7 cellular contexts compared by ENCODE assay signal in the genomic region with DNA sequence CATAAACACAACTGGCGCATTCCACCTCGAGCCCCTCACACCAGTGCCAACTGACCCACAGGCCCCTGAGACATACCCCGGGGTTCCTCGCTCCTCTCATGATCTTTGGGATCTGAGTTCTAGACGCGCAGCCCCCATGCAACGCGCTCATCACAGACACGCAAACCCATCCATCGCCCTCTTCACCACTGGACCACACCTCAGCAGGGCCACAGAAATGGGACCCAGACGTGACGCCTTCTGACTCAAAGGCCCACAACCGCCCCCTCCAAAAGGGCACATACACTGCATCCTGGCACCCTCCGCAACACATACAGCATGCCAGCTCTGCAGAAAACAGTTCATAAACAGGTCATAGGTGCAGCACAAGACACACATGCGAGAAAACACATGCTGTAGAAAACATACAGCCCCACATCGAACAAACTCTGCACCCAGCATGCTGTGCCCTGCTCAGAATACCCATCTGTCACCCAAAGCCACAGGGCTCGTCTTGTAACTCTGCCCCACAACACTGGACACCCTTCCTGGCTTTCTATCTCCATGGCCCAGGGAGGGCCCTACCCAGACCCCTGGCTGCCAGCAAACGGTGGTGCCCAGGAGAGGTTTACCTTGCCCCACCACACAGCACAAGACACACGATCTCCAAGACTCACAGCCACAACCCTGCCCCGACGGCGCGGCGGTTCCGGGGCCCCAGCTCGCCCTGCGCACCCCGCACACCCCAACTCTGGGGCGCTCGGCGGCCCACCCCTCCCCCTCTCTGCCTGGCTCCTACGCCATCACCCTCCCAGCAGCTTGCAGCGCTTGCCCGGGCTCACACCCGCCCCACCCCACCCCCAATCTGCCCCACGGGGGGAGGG. TPM values are rescaled to one million over a fixed set of nuclear protein-coding genes. Genes with fewer than 3 reads are reported as not detected.
DNase-seq lines count a peak whose midpoint lies in the region; ATAC-seq, FAIRE-seq and TF ChIP-seq lines count a peak whose summit lies in the region.

No MANE protein-coding gene starts in this region.

- H3K4me1 Mint-ChIP-seq in T-helper 17 cell: peaks cover 50% of the 10 kb centered on the region
- H3K4me1 Mint-ChIP-seq in astrocyte (ENCODE audit: low read depth, unreplicated experiment): peaks cover 41% of the 10 kb centered on the region

- TF ChIP-seq CTCF in astrocyte (IDR thresholded peaks at IDR 0.05; ENCODE audit: insufficient read depth, low read depth, low read length): no peak
- no peak for TF ChIP-seq CTCF in hepatocyte (IDR thresholded peaks at IDR 0.05; ENCODE audit: poor library complexity)

- H3K36me3 Mint-ChIP-seq in T-helper 17 cell (ENCODE audit: low read depth): peaks cover 2% of the 10 kb centered on the region
- H3K36me3 Mint-ChIP-seq in astrocyte (ENCODE audit: low read depth, unreplicated experiment): peaks cover 3% of the 10 kb centered on the region

- peak overlapping the region; percentile 93 for H3K9ac ChIP-seq in astrocyte (ENCODE audit: low read length)

- H3K36me3 ChIP-seq in astrocyte (ENCODE audit: insufficient read depth, low read length) (no peaks in the 10 kb centered on the region), hepatocyte (replicated peaks; ENCODE audit: insufficient read depth, low read depth) (no peaks in the 10 kb centered on the region)

- no peaks in the 10 kb centered on the region for H3K9me2 ChIP-seq in hepatocyte (replicated peaks; ENCODE audit: insufficient read depth)

- DNase-seq in HCEC 1CT (peak; percentile 28), T-helper 17 cell (peak; percentile 61 to 69 (median 64)), astrocyte (ENCODE audit: low read depth) (peak; percentile 8), hepatocyte (ENCODE audit: low spot score) (peak; percentile 85), retina (peak; percentile 78), NCI-H446 (lab: John Stamatoyannopoulos, UW) (no peak)

- H3K4me2 ChIP-seq in astrocyte (ENCODE audit: low read length) (peak overlapping the region; percentile 94), hepatocyte (peak overlapping the region; percentile 94)

- no peak for FAIRE-seq in astrocyte (lab: Jason Lieb, UNC)

- 42% methylated on average over 21 of the region's 36 CpGs for WGBS in hepatocyte (ENCODE audit: low lambda C conversion rate, missing lambda C conversion rate)

- H3K4me3 ChIP-seq in astrocyte (ENCODE audit: insufficient read depth, low read depth, low read length) (peak overlapping the region; percentile 69), hepatocyte (peak overlapping the region; percentile 97)

- H3K27me3 Mint-ChIP-seq in T-helper 17 cell (no peaks in the 10 kb centered on the region), astrocyte (ENCODE audit: low read depth, unreplicated experiment) (no peaks in the 10 kb centered on the region)

- H3K27me3 ChIP-seq in astrocyte (ENCODE audit: insufficient read depth, low read length): no peaks in the 10 kb centered on the region
- H3K27me3 ChIP-seq in hepatocyte: no peaks in the 10 kb centered on the region

- H3K27ac Mint-ChIP-seq in T-helper 17 cell (peak overlapping the region; percentile 89), astrocyte (ENCODE audit: unreplicated experiment) (peak overlapping the region; percentile 92)

- peaks cover 52% of the 10 kb centered on the region for H4K20me1 ChIP-seq in astrocyte (ENCODE audit: insufficient read depth, low read length)
- peaks cover 30% of the 10 kb centered on the region for H4K20me1 ChIP-seq in hepatocyte (ENCODE audit: insufficient read depth, poor library complexity, severe bottlenecking)

- H3K27ac ChIP-seq in astrocyte (ENCODE audit: low read depth, low read length): peak overlapping the region; percentile 67
- H3K27ac ChIP-seq in hepatocyte: peak overlapping the region; percentile 100

- peak overlapping the region; percentile 96 for H3K4me3 Mint-ChIP-seq in T-helper 17 cell
- peak overlapping the region; percentile 97 for H3K4me3 Mint-ChIP-seq in astrocyte (ENCODE audit: unreplicated experiment)

- H3K9me3 ChIP-seq in T-helper 17 cell (ENCODE audit: control insufficient read depth, low read length, poor library complexity, severe bottlenecking) (no peaks in the 10 kb centered on the region), astrocyte (ENCODE audit: insufficient read depth, low read depth, low read length) (no peaks in the 10 kb centered on the region), hepatocyte (ENCODE audit: low read depth) (no peaks in the 10 kb centered on the region)

- H3K4me1 ChIP-seq in astrocyte (ENCODE audit: insufficient read depth, low read length) (peaks cover 44% of the 10 kb centered on the region), hepatocyte (ENCODE audit: insufficient read depth) (peaks cover 56% of the 10 kb centered on the region)

- ATAC-seq in T-helper 17 cell (peak; percentile 48), GM21515 (IDR thresholded peaks at IDR 0.05; ENCODE audit: unreplicated experiment) (no peak)

- H3K79me2 ChIP-seq in astrocyte (ENCODE audit: insufficient read depth, low read length) (peaks cover 66% of the 10 kb centered on the region), hepatocyte (peaks cover 78% of the 10 kb centered on the region)

- H2AFZ ChIP-seq in astrocyte (ENCODE audit: low read depth, low read length) (peak overlapping the region; percentile 51), hepatocyte (no peak overlapping the region)

- no peaks in the 10 kb centered on the region for H3K9me3 Mint-ChIP-seq in astrocyte (ENCODE audit: unreplicated experiment)

RNA-seq across cellular contexts. Expression of gene ZBTB4, which starts 0.9 kb away (rescaled TPM):
- total RNA-seq in T-helper 17 cell: 10 to 100 TPM; 44.9 to 49.5 TPM
- 31.0 and 31.2 TPM in 2 replicates for total RNA-seq in astrocyte
- total RNA-seq in hepatocyte: 22.7 and 27.1 TPM in 2 replicates
- 20.8 and 21.5 TPM in 2 replicates for polyA plus RNA-seq in hepatocyte

RNA-seq across cellular contexts. Expression of gene SLC35G6, which starts 2.7 kb away (rescaled TPM):
- not detected for total RNA-seq in T-helper 17 cell
- not detected in 2 replicates for total RNA-seq in astrocyte
- 0.24 TPM in 1 of 2 replicates, not detected in the other for total RNA-seq in hepatocyte
- polyA plus RNA-seq in hepatocyte: 0.30 and 0.44 TPM in 2 replicates

RNA-seq across cellular contexts. Expression of gene POLR2A, which starts 5.7 kb away (rescaled TPM):
- total RNA-seq in T-helper 17 cell: 100 to 1,000 TPM; 553 to 572 TPM
- 143 and 151 TPM in 2 replicates for total RNA-seq in astrocyte
- 50.2 and 74.5 TPM in 2 replicates for total RNA-seq in hepatocyte
- 96.3 and 98.1 TPM in 2 replicates for polyA plus RNA-seq in hepatocyte

RNA-seq across cellular contexts. Expression of gene CHRNB1, which starts 33.6 kb away (rescaled TPM):
- total RNA-seq in T-helper 17 cell: 1 to 10 TPM; 7.0 to 7.2 TPM
- 9.7 and 11.7 TPM in 2 replicates for total RNA-seq in astrocyte
- 10.9 and 12.4 TPM in 2 replicates for total RNA-seq in hepatocyte
- 16.9 and 17.5 TPM in 2 replicates for polyA plus RNA-seq in hepatocyte

RNA-seq across cellular contexts. Expression of gene FGF11, which starts 39.2 kb away (rescaled TPM):
- total RNA-seq in T-helper 17 cell: 1 to 10 TPM; 2.0 to 2.6 TPM
- total RNA-seq in astrocyte: 22.4 and 30.7 TPM in 2 replicates
- total RNA-seq in hepatocyte: 1.4 and 2.7 TPM in 2 replicates
- 3.6 and 3.8 TPM in 2 replicates for polyA plus RNA-seq in hepatocyte

Comparison
In these comparisons a context has a peak if more than half of its experiments do, and no peak if none do; other contexts are left out.
1. DNase-seq: peak in HCEC 1CT (single experiment), T-helper 17 cell (3 of 3), astrocyte (single experiment), hepatocyte (single experiment) and retina (single experiment); none in NCI-H446 (0 of 2).